In the genomic region with DNA sequence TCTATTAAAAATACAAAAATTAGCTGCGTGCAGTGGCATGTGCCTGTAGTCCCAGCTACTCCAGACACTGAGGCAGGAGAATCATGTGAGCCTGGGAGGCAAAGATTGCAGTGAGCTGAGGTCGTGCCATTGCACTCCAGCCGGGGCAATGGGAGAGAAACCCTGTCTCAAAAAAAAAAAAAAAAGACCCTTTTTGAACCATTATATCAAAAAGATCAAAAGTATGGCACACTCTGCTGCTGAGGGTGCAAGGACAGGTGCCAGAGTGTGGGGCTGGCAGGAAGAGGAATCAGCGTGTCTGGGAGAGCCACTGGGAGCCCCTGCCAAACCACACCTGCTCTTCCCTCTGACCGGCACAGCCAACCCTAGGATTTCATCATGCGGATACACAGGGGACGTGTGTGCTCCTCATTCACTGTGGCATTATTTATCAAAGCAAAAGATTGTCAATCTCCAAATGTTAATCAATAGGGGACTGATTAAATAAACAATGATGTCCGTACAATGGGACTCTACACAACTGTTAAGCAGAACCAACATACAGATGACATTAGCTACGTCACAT, we compare ENCODE assay signal across 16 cellular contexts.
DNase-seq lines count a peak whose midpoint lies in the region; ATAC-seq and TF ChIP-seq lines count a peak whose summit lies in the region.
"Had no signal": no experiment of that assay in that cellular context is flagged by ENCODE, and none has a peak within 500 bp of the region (broad histone marks: within the 10 kb centered on the region; RNA-seq: fewer than 3 reads in every experiment).

No MANE protein-coding gene starts in this region.

- no peaks in the 10 kb centered on the region for H3K9me3 Mint-ChIP-seq in MCF 10A (ENCODE audit: unreplicated experiment)
- no peaks in the 10 kb centered on the region for H3K9me3 Mint-ChIP-seq in activated T-cell treated with anti-CD3 and anti-CD28 coated beads, Interleukin-2, amount 50 U/mL, for 24 hours
- H3K9me3 Mint-ChIP-seq: CD8-positive, alpha-beta memory T cell had no signal

- TF ChIP-seq CTCF in MCF 10A (IDR thresholded peaks at IDR 0.05; ENCODE audit: unreplicated experiment): no peak
- TF ChIP-seq CTCF in mammary epithelial cell (conservative IDR thresholded peaks at IDR 0.05 in 1 of 2, IDR thresholded peaks at IDR 0.05 in 1 of 2; ENCODE audit: extremely low read depth in 1 of 2, insufficient read depth in 1 of 2, low read depth in 1 of 2, low read length in 2 of 2): no peak
- TF ChIP-seq CTCF in RWPE2 (IDR thresholded peaks at IDR 0.05; ENCODE audit: poor library complexity, severe bottlenecking): no peak
- no peak for TF ChIP-seq CTCF in colonic mucosa (IDR thresholded peaks at IDR 0.05)

- no peaks in the 10 kb centered on the region for H3K36me3 Mint-ChIP-seq in MCF 10A (ENCODE audit: insufficient read depth, unreplicated experiment)
- H3K36me3 Mint-ChIP-seq in activated T-cell treated with anti-CD3 and anti-CD28 coated beads, Interleukin-2, amount 50 U/mL, for 24 hours (ENCODE audit: low read depth): no peaks in the 10 kb centered on the region
- H3K36me3 Mint-ChIP-seq: CD8-positive, alpha-beta memory T cell had no signal

- H3K4me1 Mint-ChIP-seq in MCF 10A (ENCODE audit: insufficient read depth, unreplicated experiment): peaks cover 12% of the 10 kb centered on the region
- peaks cover 47% of the 10 kb centered on the region for H3K4me1 Mint-ChIP-seq in activated T-cell treated with anti-CD3 and anti-CD28 coated beads, Interleukin-2, amount 50 U/mL, for 24 hours (ENCODE audit: low read depth)

- no peak overlapping the region for H3K4me2 ChIP-seq in mammary epithelial cell (ENCODE audit: insufficient read depth, low read depth, low read length)

- H3K9ac ChIP-seq in mammary epithelial cell (ENCODE audit: insufficient read depth, low read length): no peak overlapping the region
- no peak overlapping the region for H3K9ac ChIP-seq in colonic mucosa (ENCODE audit: low read depth in 2 of 2, low read length in 2 of 2)

- H3K27me3 Mint-ChIP-seq in MCF 10A (ENCODE audit: insufficient read depth, unreplicated experiment): no peaks in the 10 kb centered on the region
- no peaks in the 10 kb centered on the region for H3K27me3 Mint-ChIP-seq in activated T-cell treated with anti-CD3 and anti-CD28 coated beads, Interleukin-2, amount 50 U/mL, for 24 hours

- H3K27ac ChIP-seq in mammary epithelial cell (ENCODE audit: insufficient read depth, low read depth, low read length) (no peak overlapping the region), RWPE2 (ENCODE audit: poor library complexity, severe bottlenecking) (no peak overlapping the region), colonic mucosa (no peak overlapping the region)
- H3K27ac ChIP-seq: SJSA1 had no signal

- H3K9me3 ChIP-seq in mammary epithelial cell (replicated peaks; ENCODE audit: insufficient read depth, low read length) (no peaks in the 10 kb centered on the region), RWPE2 (ENCODE audit: severe bottlenecking) (no peaks in the 10 kb centered on the region), colonic mucosa (no peaks in the 10 kb centered on the region)
- H3K9me3 ChIP-seq: BE2C, MG63, SJSA1 had no signal

- intact Hi-C loops in MCF 10A (cut with micrococcal nuclease) (no loop called here), mammary epithelial cell (cut with micrococcal nuclease) (loop anchor here (5.0 kb wide), 1 partner anchor 123 kb away; no protein-coding TSS in a partner anchor), colonic mucosa (cut with DNase I) (no loop called here)

- DNase-seq in MCF 10A (ENCODE audit: unreplicated experiment): peak; percentile 81
- DNase-seq in mammary epithelial cell: no peak
- DNase-seq in RWPE2 (ENCODE audit: low spot score): peak; percentile 37
- peak; percentile 33 for DNase-seq in mesenteric fat pad (ENCODE audit: low spot score)
- DNase-seq in activated T-cell treated with anti-CD3 and anti-CD28 coated beads, Interleukin-2, amount 50 U/mL, for 24 hours: no peak
- DNase-seq in colonic mucosa: no peak
- DNase-seq: BE2C; CD8-positive, alpha-beta memory T cell; KG1; NCI-H1092 treated with DMSO at 0.1 percent for 48 hours; NCI-H1694; NCI-H446; NCI-H774 had no signal

- no peak overlapping the region for H3K4me3 Mint-ChIP-seq in MCF 10A (ENCODE audit: unreplicated experiment)
- no peak overlapping the region for H3K4me3 Mint-ChIP-seq in activated T-cell treated with anti-CD3 and anti-CD28 coated beads, Interleukin-2, amount 50 U/mL, for 24 hours
- H3K4me3 Mint-ChIP-seq: CD8-positive, alpha-beta memory T cell had no signal

- ATAC-seq in RWPE2 (ENCODE audit: low read depth) (no peak), HG03378 (IDR thresholded peaks at IDR 0.05; ENCODE audit: unreplicated experiment) (no peak)

- no peaks in the 10 kb centered on the region for H3K79me2 ChIP-seq in mammary epithelial cell (ENCODE audit: insufficient read depth, low read length)

- dilution Hi-C loops in mammary epithelial cell (cut with HindIII; ENCODE audit: low sequenced_read_pairs): no loop called here

- H3K27me3 ChIP-seq in mammary epithelial cell (ENCODE audit: insufficient read depth, low read length) (no peaks in the 10 kb centered on the region), RWPE2 (ENCODE audit: insufficient read depth, poor library complexity, severe bottlenecking) (no peaks in the 10 kb centered on the region), colonic mucosa (no peaks in the 10 kb centered on the region)
- H3K27me3 ChIP-seq: BE2C, MG63, SJSA1 had no signal

- POLR2A ChIA-PET in MCF 10A (lab: Yijun Ruan, JAX): no interaction called here

- BruUV-seq in MCF 10A (replicated peaks; lab: Mats Ljungman, UMichigan): no TSS peak
- BruUV-seq in mammary epithelial cell (replicated peaks; lab: Mats Ljungman, UMichigan): no TSS peak

- no peaks in the 10 kb centered on the region for H4K20me1 ChIP-seq in mammary epithelial cell (ENCODE audit: insufficient read depth, low read length)

- H3K4me3 ChIP-seq in mammary epithelial cell (replicated peaks in 1 of 3; ENCODE audit: insufficient read depth in 1 of 3, low read depth in 2 of 3, low read length in 3 of 3) (no peak overlapping the region), RWPE2 (ENCODE audit: severe bottlenecking) (no peak overlapping the region), colonic mucosa (no peak overlapping the region)
- H3K4me3 ChIP-seq: MG63, SJSA1 had no signal

- WGBS in mammary epithelial cell (ENCODE audit: low coverage, missing lambda C conversion rate): 77% methylated on average over 8 of the region's 9 CpGs

- H3K4me1 ChIP-seq in mammary epithelial cell (ENCODE audit: insufficient read depth, low read length): peaks cover 16% of the 10 kb centered on the region
- peaks cover 3% of the 10 kb centered on the region for H3K4me1 ChIP-seq in RWPE2 (ENCODE audit: insufficient read depth, poor library complexity, severe bottlenecking)
- no peaks in the 10 kb centered on the region for H3K4me1 ChIP-seq in colonic mucosa

- no peak overlapping the region for H3K27ac Mint-ChIP-seq in MCF 10A (ENCODE audit: low read depth, unreplicated experiment)
- H3K27ac Mint-ChIP-seq in activated T-cell treated with anti-CD3 and anti-CD28 coated beads, Interleukin-2, amount 50 U/mL, for 24 hours: no peak overlapping the region

- in situ Hi-C loops in mammary epithelial cell (cut with MboI; ENCODE audit: low sequenced_read_pairs in 2 of 2): no loop called here

- H2AFZ ChIP-seq in mammary epithelial cell (ENCODE audit: low read depth, low read length): no peak overlapping the region

- H3K36me3 ChIP-seq in mammary epithelial cell (ENCODE audit: insufficient read depth, low read length) (no peaks in the 10 kb centered on the region), RWPE2 (ENCODE audit: low read depth) (no peaks in the 10 kb centered on the region), colonic mucosa (no peaks in the 10 kb centered on the region)
- H3K36me3 ChIP-seq: BE2C, MG63, SJSA1 had no signal

- CTCF ChIA-PET in MCF 10A (lab: Yijun Ruan, JAX): no interaction called here
- CTCF ChIA-PET in mammary epithelial cell (lab: Charles Lee; ENCODE audit: low non-redundant PET): no interaction called here

Comparison
In these comparisons a context has a peak if more than half of its experiments do, and no peak if none do; other contexts are left out.
1. DNase-seq: peak in MCF 10A (single experiment), RWPE2 (single experiment) and mesenteric fat pad (single experiment); none in mammary epithelial cell (single experiment), activated T-cell treated with anti-CD3 and anti-CD28 coated beads, Interleukin-2, amount 50 U/mL, for 24 hours (single experiment) and colonic mucosa (single experiment).